ENCODE assay signal across 9 cellular contexts in the genomic region with DNA sequence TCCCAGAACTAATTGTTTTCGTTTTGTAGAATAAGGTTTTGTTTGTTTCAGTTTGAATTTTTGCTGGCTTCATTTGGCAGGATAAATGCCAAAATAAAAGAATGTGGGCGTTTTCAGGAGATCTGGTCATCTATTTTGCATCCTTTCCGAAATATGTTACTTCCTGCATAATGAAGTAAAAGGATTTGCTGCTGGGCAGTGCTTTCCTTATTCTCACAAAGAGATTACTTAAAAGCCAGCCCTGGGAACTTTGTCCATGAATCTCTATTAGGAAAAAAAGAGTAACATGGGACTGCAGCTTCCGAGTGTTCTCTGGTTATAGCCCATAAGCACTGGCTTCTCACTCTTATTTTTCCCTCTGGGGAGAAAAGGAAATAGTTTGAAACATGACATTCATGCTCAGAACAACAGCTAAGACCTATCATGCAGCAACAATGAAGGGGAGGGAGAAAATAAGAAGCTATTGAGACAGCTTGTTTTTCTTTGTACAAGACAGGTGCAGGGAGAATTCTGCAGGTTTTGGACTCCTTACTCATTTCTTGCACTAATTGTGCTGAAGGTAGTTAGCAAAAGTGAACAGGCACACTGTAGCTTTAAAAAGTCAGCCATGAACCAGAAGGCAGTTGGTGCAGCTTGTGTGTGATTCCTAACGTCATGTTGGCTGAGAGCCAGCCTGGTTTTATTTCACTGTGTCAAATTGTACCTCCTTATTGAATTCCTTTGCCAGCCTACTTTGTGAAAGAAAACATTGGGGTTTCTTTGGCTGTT. TPM values are rescaled to one million over a fixed set of nuclear protein-coding genes. Genes with fewer than 3 reads are reported as not detected.
DNase-seq lines count a peak whose midpoint lies in the region; ATAC-seq and TF ChIP-seq lines count a peak whose summit lies in the region.
"Had no signal": no experiment of that assay in that cellular context is flagged by ENCODE, and none has a peak within 500 bp of the region (broad histone marks: within the 10 kb centered on the region; RNA-seq: fewer than 3 reads in every experiment).

A gene with protein sequence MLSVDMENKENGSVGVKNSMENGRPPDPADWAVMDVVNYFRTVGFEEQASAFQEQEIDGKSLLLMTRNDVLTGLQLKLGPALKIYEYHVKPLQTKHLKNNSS (plus strand): TSS at position 718 of the 768 bp plus-strand sequence. CDS start 1,527 bp downstream, outside the sequence.

- no peaks in the 10 kb centered on the region for H3K27me3 ChIP-seq in muscle layer of colon (ENCODE audit: control insufficient read depth in 1 of 2, insufficient read depth in 2 of 2, low read length in 2 of 2)

- peak within 1 kb of the TSS; percentile 77 for H3K27ac ChIP-seq in muscle layer of colon (ENCODE audit: low read depth, low read length)
- H3K27ac ChIP-seq in temporal lobe (ENCODE audit: low read depth, low read length) = peak within 1 kb of the TSS; percentile 95

- ATAC-seq in HG02623 (IDR thresholded peaks at IDR 0.05; ENCODE audit: unreplicated experiment) (peak; percentile 24), GM19328 (IDR thresholded peaks at IDR 0.05; ENCODE audit: unreplicated experiment) (no peak)

- peaks cover 27% of the 10 kb centered on the region for H3K4me1 ChIP-seq in muscle layer of colon (ENCODE audit: insufficient read depth, low read length)

- H3K36me3 ChIP-seq in muscle layer of colon (ENCODE audit: insufficient read depth, low read length) = no peaks in the 10 kb centered on the region

- H3K9me3 ChIP-seq in muscle layer of colon (ENCODE audit: low read length) = no peaks in the 10 kb centered on the region

- TF ChIP-seq CTCF in epithelial cell of esophagus (IDR thresholded peaks at IDR 0.05; ENCODE audit: insufficient read depth, low read depth, low read length, missing control alignments) = no peak

- DNase-seq in DMS 273 (lab: John Stamatoyannopoulos, UW; ENCODE audit: unreplicated experiment) = peak; percentile 95
- DNase-seq in NCI-H2227 (lab: John Stamatoyannopoulos, UW; ENCODE audit: unreplicated experiment) = peak; percentile 82
- peak; percentile 42 for DNase-seq in activated CD4-positive, alpha-beta T cell treated with anti-CD3 and anti-CD28 coated beads, Interleukin-2, amount 50 U/mL, for 1 hour
- peak; percentile 73 for DNase-seq in epithelial cell of esophagus (ENCODE audit: low read depth)

- H3K9ac ChIP-seq in muscle layer of colon (ENCODE audit: low read length) = peak within 1 kb of the TSS; percentile 55

- H3K4me3 ChIP-seq in epithelial cell of esophagus (ENCODE audit: low read length) = no peak within 1 kb of the TSS
- peak within 1 kb of the TSS; percentile 12 to 58 for H3K4me3 ChIP-seq in muscle layer of colon (ENCODE audit: low read depth in 1 of 2, low read length in 2 of 2)

RNA-seq across cellular contexts. Expression of the gene that starts here (rescaled TPM):
- total RNA-seq in temporal lobe = 1.7 TPM
- total RNA-seq: T-helper 1 cell treated with Interleukin-12 subunit alpha and Interleukin-12 subunit beta and Interleukin-4 antibody, amounts not matched to agents 30 ng/mL and 1 ng/mL, for 36 hours had no signal

Comparison
In these comparisons a context has a peak if more than half of its experiments do, and no peak if none do; other contexts are left out.
1. DNase-seq: peak in every context shown above with its lines; median percentile 95 in DMS 273; 82 in NCI-H2227; 73 in epithelial cell of esophagus; 42 in activated CD4-positive, alpha-beta T cell treated with anti-CD3 and anti-CD28 coated beads, Interleukin-2, amount 50 U/mL, for 1 hour.